In genomic region chr11:66725646-66726045, GRCh38 we compare ENCODE assay signal across 1 cellular context.
A peak's percentile ranks its signal among the peaks of the same experiment; 100 is the strongest.
TF ChIP-seq lines count a peak whose summit lies in the region.

No MANE protein-coding gene starts in this region.

TF ChIP-seq in H1, 55 proteins besides CTCF, POLR2A, EP300 and RAD21:
- TF ChIP-seq TEAD4 (IDR thresholded peaks at IDR 0.05; ENCODE audit: low read depth, low read length) (peak; percentile 66), MAX (IDR thresholded peaks at IDR 0.05) (no peak)
